In the genomic region with DNA sequence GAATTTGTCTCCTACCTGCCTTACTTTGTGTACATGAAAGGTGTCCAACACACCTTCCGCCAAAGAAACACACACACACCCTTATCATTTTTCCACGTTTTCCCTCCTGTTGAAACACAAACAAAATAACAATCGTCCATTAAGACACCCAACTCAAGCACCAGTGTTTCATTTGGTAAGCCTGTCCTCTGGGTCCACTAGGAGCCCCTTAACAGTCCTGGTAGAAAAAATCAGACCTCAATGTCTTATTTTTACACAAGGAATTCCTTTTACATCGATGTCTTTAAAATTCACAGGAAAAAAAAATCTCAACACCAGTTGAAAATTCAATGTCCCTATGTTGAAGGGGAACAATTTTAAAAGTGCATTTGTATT, we compare ENCODE assay signal across 10 cellular contexts. TPM values are rescaled to one million over a fixed set of nuclear protein-coding genes. Genes with fewer than 3 reads are reported as not detected.
DNase-seq lines count a peak whose midpoint lies in the region; ATAC-seq and TF ChIP-seq lines count a peak whose summit lies in the region.
"Had no signal": no experiment of that assay in that cellular context is flagged by ENCODE, and none has a peak within 500 bp of the region (broad histone marks: within the 10 kb centered on the region; RNA-seq: fewer than 3 reads in every experiment).

No MANE protein-coding gene starts in this region.

- H3K27ac ChIP-seq in VCaP: peak overlapping the region; percentile 98
- H3K27ac ChIP-seq in skin epidermis: peak overlapping the region in 16 of 21 experiments; percentile 0 to 98 (median 52)

- TF ChIP-seq CTCF in HFFc6 (IDR thresholded peaks at IDR 0.05) (no peak), VCaP (conservative IDR thresholded peaks at IDR 0.05) (no peak)

- no peak for ATAC-seq in HG03521 (IDR thresholded peaks at IDR 0.05; ENCODE audit: unreplicated experiment)
- ATAC-seq: mucosa of descending colon had no signal

- peaks cover 10% of the 10 kb centered on the region; the same call in 1 of the 2 replicates for H3K27me3 Mint-ChIP-seq in HFFc6 (ENCODE audit: insufficient read depth)
- H3K27me3 Mint-ChIP-seq in immature natural killer cell (ENCODE audit: low read depth in 3 of 3): peaks cover 34 to 55% (median 46%) of the 10 kb centered on the region in 3 donors

- H3K27ac Mint-ChIP-seq in HFFc6: peak overlapping the region; percentile 46
- H3K27ac Mint-ChIP-seq in immature natural killer cell: peak overlapping the region in 1 of 6 donors; percentile 4

- no peaks in the 10 kb centered on the region for H3K9me3 Mint-ChIP-seq in HFFc6
- H3K9me3 Mint-ChIP-seq in immature natural killer cell: no peaks in the 10 kb centered on the region

- peak overlapping the region in 2 of 7 experiments; percentile 8 to 65 for H3K4me3 ChIP-seq in skin epidermis
- H3K4me3 ChIP-seq: mucosa of descending colon had no signal

- DNase-seq in HFFc6 (no peak), immature natural killer cell (no peak), OCI-M1 (lab: John Stamatoyannopoulos, UW) (no peak), T1000 (lab: John Stamatoyannopoulos, UW) (no peak), NOMO-1 treated with DMSO at 0.1 percent for 48 hours (lab: John Stamatoyannopoulos, UW; ENCODE audit: unreplicated experiment) (no peak)
- DNase-seq: GOT3 had no signal

- H3K4me1 Mint-ChIP-seq in HFFc6 (ENCODE audit: low read depth): peaks cover 59% of the 10 kb centered on the region
- H3K4me1 Mint-ChIP-seq in immature natural killer cell: peaks cover 28 to 48% of the 10 kb centered on the region in 2 donors

- H3K4me3 Mint-ChIP-seq in HFFc6: peak overlapping the region; percentile 83
- peak overlapping the region in 4 of 5 donors; percentile 2 to 35 (median 24) for H3K4me3 Mint-ChIP-seq in immature natural killer cell

- H3K36me3 Mint-ChIP-seq in HFFc6 (ENCODE audit: low read depth) (no peaks in the 10 kb centered on the region), immature natural killer cell (no peaks in the 10 kb centered on the region)

RNA-seq across cellular contexts. Expression of gene HES1, which starts 4.0 kb away (rescaled TPM):
- 10 to 100 TPM in 4 of 6 experiments, 1 to 10 TPM in 2; 4.8 to 15.1 (median 13.4) TPM for total RNA-seq in HFFc6 (2021; fragmentation: NEBNext Ultra II Directional; extraction: Animal tissue kit (Norgen Biotek cat#: 25700))
- not detected for polyA plus RNA-seq in immature natural killer cell
